22 cellular contexts compared by ENCODE assay signal in genomic region chr12:128693771-128694170, GRCh38.
"Had no signal": no experiment of that assay in that cellular context is flagged by ENCODE, and none has a peak within 500 bp of the region (broad histone marks: within the 10 kb centered on the region; RNA-seq: fewer than 3 reads in every experiment).

No MANE protein-coding gene starts in this region.

- H3K9me3 ChIP-seq: colonic mucosa, lower lobe of right lung, right atrium auricular region, sigmoid colon, thoracic aorta, transverse colon had no signal

- H3K27ac Mint-ChIP-seq: memory B cell, mesothelial cell of epicardium, nephron progenitor cell had no signal

- H3K36me3 ChIP-seq: colonic mucosa, left ventricle myocardium inferior, lower lobe of right lung, right atrium auricular region, sigmoid colon, stomach, thoracic aorta, transverse colon had no signal

- H3K4me3 ChIP-seq: colonic mucosa, left ventricle myocardium inferior, lower lobe of right lung, right atrium auricular region, sigmoid colon, skin epidermis, stomach, thoracic aorta, transverse colon had no signal

- H3K4me1 Mint-ChIP-seq: memory B cell, mesothelial cell of epicardium, nephron progenitor cell had no signal

- H3K27me3 ChIP-seq: colonic mucosa, foreskin keratinocyte, right atrium auricular region, sigmoid colon, transverse colon had no signal

- H3K9me3 Mint-ChIP-seq: nephron progenitor cell had no signal

- H3K4me3 Mint-ChIP-seq: memory B cell, mesothelial cell of epicardium, nephron progenitor cell had no signal

- H3K36me3 Mint-ChIP-seq: memory B cell had no signal

- H3K4me1 ChIP-seq: colonic mucosa, foreskin keratinocyte, left ventricle myocardium inferior, lower lobe of right lung, right atrium auricular region, sigmoid colon, stomach, transverse colon had no signal

- DNase-seq: colonic mucosa; dermis blood vessel endothelial cell; erythroblast; foreskin keratinocyte; kidney; left cardiac atrium; left ventricle myocardium inferior; lower lobe of right lung; nephron progenitor cell; posterior cingulate gyrus; sigmoid colon; stimulated activated CD4-positive, alpha-beta T cell treated with anti-CD3 and anti-CD28 coated beads, Interleukin-2, amount 100 ng/mL, for 24 hours; stimulated activated CD4-positive, alpha-beta T cell treated with anti-CD3 and anti-CD28 coated beads, Interleukin-4, amount 100 ng/mL, for 4 hours; stimulated activated naive CD4-positive, alpha-beta T cell; stomach; substantia nigra; transverse colon had no signal

- H3K27ac ChIP-seq: colonic mucosa, foreskin keratinocyte, left ventricle myocardium inferior, lower lobe of right lung, right atrium auricular region, sigmoid colon, skin epidermis, stomach, thoracic aorta, transverse colon had no signal
